ENCODE assay signal across 8 cellular contexts in the genomic region with DNA sequence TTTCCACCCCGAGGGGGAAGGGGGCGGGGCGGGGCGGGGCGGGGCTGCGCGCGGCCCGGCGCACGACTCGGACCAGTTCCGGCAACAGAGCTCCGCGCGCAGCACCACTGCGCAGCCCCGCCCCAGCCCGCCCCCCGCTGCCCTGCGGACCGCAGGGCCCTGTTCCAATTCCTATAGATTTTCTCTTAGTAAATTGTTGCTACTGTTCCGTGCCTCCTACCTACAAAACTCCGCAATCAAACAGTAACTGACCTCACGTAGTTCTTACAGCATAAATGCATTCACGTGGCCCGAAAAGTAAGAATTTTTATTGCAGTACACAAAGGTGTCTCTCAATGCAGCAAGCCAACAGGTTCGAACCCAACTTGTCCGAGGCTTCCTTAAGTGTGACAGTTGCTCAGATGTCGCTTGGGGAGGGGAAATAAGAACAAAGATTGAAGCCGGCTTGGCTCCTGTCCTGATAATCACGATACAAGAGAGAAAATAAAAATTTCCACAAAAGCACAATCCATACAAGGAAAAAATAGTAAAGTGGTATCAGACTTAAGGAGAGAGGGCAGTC. TPM values are rescaled to one million over a fixed set of nuclear protein-coding genes. Genes with fewer than 3 reads are reported as not detected.
DNase-seq lines count a peak whose midpoint lies in the region; ATAC-seq and TF ChIP-seq lines count a peak whose summit lies in the region.

No MANE protein-coding gene starts in this region.

- no peak for TF ChIP-seq CTCF in Peyer's patch (IDR thresholded peaks at IDR 0.05)

- no peaks in the 10 kb centered on the region for H3K36me3 ChIP-seq in Peyer's patch

- H3K27me3 ChIP-seq in Peyer's patch: no peaks in the 10 kb centered on the region

- peak; percentile 50 for ATAC-seq in GM21367 (IDR thresholded peaks at IDR 0.05; ENCODE audit: unreplicated experiment)
- peak; percentile 27 for ATAC-seq in HG03558 (IDR thresholded peaks at IDR 0.05; ENCODE audit: extremely low read depth, unreplicated experiment)

- H3K27ac ChIP-seq in Peyer's patch: peak overlapping the region; percentile 94 to 99 (median 97)
- H3K27ac ChIP-seq in caudate nucleus (ENCODE audit: low read depth, low read length): peak overlapping the region; percentile 97

- peaks cover 0 to 22% (median 4%) of the 10 kb centered on the region in 4 donors for H3K4me1 ChIP-seq in Peyer's patch

- H3K9me3 ChIP-seq in Peyer's patch: no peaks in the 10 kb centered on the region

- peak in 2 of 3 experiments; percentile 71 to 88 for DNase-seq in NCI-H1417 (lab: John Stamatoyannopoulos, UW)
- no peak for DNase-seq in NCI-H1417 treated with DMSO at 0.1 percent for 48 hours (lab: John Stamatoyannopoulos, UW)
- peak in 1 of 3 donors; percentile 92 for DNase-seq in Peyer's patch
- DNase-seq in caudate nucleus (lab: John Stamatoyannopoulos, UW): peak in 50 of 61 donors; percentile 47 to 96 (median 81)
- peak; percentile 91 for DNase-seq in islet precursor cell
- DNase-seq in stimulated activated CD8-positive, alpha-beta memory T cell treated with anti-CD3 and anti-CD28 coated beads, Interleukin-15, amount 100 ng/mL, for 1 hour (ENCODE audit: low read depth): peak; percentile 45

- TF ChIP-seq POLR2A in Peyer's patch (IDR thresholded peaks at IDR 0.05): no peak

- H3K4me3 ChIP-seq in Peyer's patch: peak overlapping the region; percentile 76 to 97 (median 85)

RNA-seq across cellular contexts. Expression of a gene that starts 1.2 kb away (rescaled TPM):
- total RNA-seq in Peyer's patch: 10 to 100 TPM; 16.5 to 23.9 (median 20.6) TPM
